In the genomic region with DNA sequence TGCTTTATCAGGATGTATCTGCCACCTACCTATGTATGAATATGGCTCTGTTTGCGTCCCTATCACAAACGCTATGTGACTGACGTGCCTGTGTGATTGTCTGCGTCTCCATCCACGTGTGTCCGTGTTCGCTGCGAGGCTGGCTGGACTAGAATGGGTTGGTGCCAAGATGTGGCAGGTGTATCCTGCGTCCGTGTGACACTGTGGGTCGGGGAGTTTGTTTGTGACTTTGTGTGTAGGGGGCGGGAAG, we compare ENCODE assay signal across 8 cellular contexts. TPM values are rescaled to one million over a fixed set of nuclear protein-coding genes. Genes with fewer than 3 reads are reported as not detected.
DNase-seq lines count a peak whose midpoint lies in the region; ATAC-seq, FAIRE-seq and TF ChIP-seq lines count a peak whose summit lies in the region.

No MANE protein-coding gene starts in this region.

- DNase-seq in RWPE2 (ENCODE audit: low spot score) (no peak), fibroblast of lung (ENCODE audit: low read depth in 2 of 2) (no peak), skeletal muscle cell (ENCODE audit: low read depth) (no peak), NCI-H1436 (lab: John Stamatoyannopoulos, UW) (no peak), D721Med (ENCODE audit: insufficient read length, low spot score) (no peak), cerebellum (ENCODE audit: low spot score) (no peak)

- H3K27me3 ChIP-seq in RWPE2 (ENCODE audit: insufficient read depth, poor library complexity, severe bottlenecking) (no peaks in the 10 kb centered on the region), fibroblast of lung (ENCODE audit: control insufficient read depth, insufficient read depth, low read length) (no peaks in the 10 kb centered on the region)

- no peaks in the 10 kb centered on the region for H4K20me1 ChIP-seq in fibroblast of lung (ENCODE audit: control insufficient read depth, extremely low read depth, insufficient read depth, low read length)

- H3K4me2 ChIP-seq in fibroblast of lung (ENCODE audit: extremely low read depth, insufficient read depth, low read length), result peak overlapping the region; percentile 94

- peak overlapping the region; percentile 75 for H2AFZ ChIP-seq in fibroblast of lung (ENCODE audit: low read length)

- no peaks in the 10 kb centered on the region for H3K79me2 ChIP-seq in fibroblast of lung (ENCODE audit: control insufficient read depth, insufficient read depth, low read length)

- H3K4me1 ChIP-seq in RWPE2 (ENCODE audit: insufficient read depth, poor library complexity, severe bottlenecking), result peaks cover 46% of the 10 kb centered on the region
- H3K4me1 ChIP-seq in fibroblast of lung (ENCODE audit: control insufficient read depth, extremely low read depth, insufficient read depth, low read length), result peaks cover 48% of the 10 kb centered on the region

- H3K4me3 ChIP-seq in RWPE2 (ENCODE audit: severe bottlenecking), result peak overlapping the region; percentile 30
- H3K4me3 ChIP-seq in fibroblast of lung (replicated peaks in 1 of 4; ENCODE audit: control extremely low read depth in 1 of 4, insufficient read depth in 1 of 4, low read depth in 3 of 4, low read length in 4 of 4), result peak overlapping the region; percentile 33 to 57 (median 46)
- H3K4me3 ChIP-seq in skeletal muscle cell (ENCODE audit: low read depth, low read length), result peak overlapping the region; percentile 41

- H3K9me3 ChIP-seq in RWPE2 (ENCODE audit: severe bottlenecking), result no peaks in the 10 kb centered on the region
- no peaks in the 10 kb centered on the region for H3K9me3 ChIP-seq in fibroblast of lung (ENCODE audit: control insufficient read depth, insufficient read depth, low read depth, low read length)

- TF ChIP-seq CTCF in RWPE2 (IDR thresholded peaks at IDR 0.05; ENCODE audit: poor library complexity, severe bottlenecking), result no peak
- TF ChIP-seq CTCF in fibroblast of lung (conservative IDR thresholded peaks at IDR 0.05 in 1 of 2, IDR thresholded peaks at IDR 0.05 in 1 of 2; ENCODE audit: low read depth in 1 of 2, low read length in 2 of 2), result no peak
- no peak for TF ChIP-seq CTCF in D721Med (IDR thresholded peaks at IDR 0.05; ENCODE audit: insufficient read depth, missing control alignments)

- no peaks in the 10 kb centered on the region for H3K36me3 ChIP-seq in RWPE2 (ENCODE audit: low read depth)
- H3K36me3 ChIP-seq in fibroblast of lung (ENCODE audit: control insufficient read depth, insufficient read depth, low read length), result no peaks in the 10 kb centered on the region

- peak; percentile 5 for ATAC-seq in GM21381 (IDR thresholded peaks at IDR 0.05; ENCODE audit: unreplicated experiment)
- no peak for ATAC-seq in RWPE2 (ENCODE audit: low read depth)
- ATAC-seq in GM18873 (IDR thresholded peaks at IDR 0.05; ENCODE audit: low FRiP score, unreplicated experiment), result no peak

- peak overlapping the region; percentile 99 for H3K27ac ChIP-seq in RWPE2 (ENCODE audit: poor library complexity, severe bottlenecking)
- peak overlapping the region; percentile 88 for H3K27ac ChIP-seq in fibroblast of lung (ENCODE audit: insufficient read depth, low read length)

- FAIRE-seq in D721Med (lab: Jason Lieb, UNC), result no peak

- H3K9ac ChIP-seq in fibroblast of lung (ENCODE audit: insufficient read depth, low read length), result peak overlapping the region; percentile 76

RNA-seq across cellular contexts. Expression of gene HOOK2, which starts 6.7 kb away (rescaled TPM):
- 16.4 and 26.6 TPM in 2 replicates for total RNA-seq in fibroblast of lung
- 6.6 TPM in 2 replicates for polyA plus RNA-seq in fibroblast of lung
- polyA plus RNA-seq in fibroblast of lung (2012), result 9.9 and 10.9 TPM in 2 replicates
- 4.9 and 6.9 TPM in 2 replicates for polyA minus RNA-seq in fibroblast of lung (ENCODE audit: low replicate concordance)
- 21.7 TPM for total RNA-seq in cerebellum

RNA-seq across cellular contexts. Expression of gene JUNB, which starts 9.2 kb away (rescaled TPM):
- total RNA-seq in fibroblast of lung, result 108 and 118 TPM in 2 replicates
- 20.2 and 93.3 TPM in 2 replicates for polyA plus RNA-seq in fibroblast of lung
- polyA plus RNA-seq in fibroblast of lung (2012), result 42.3 and 166 TPM in 2 replicates
- 11.2 and 12.8 TPM in 2 replicates for polyA minus RNA-seq in fibroblast of lung (ENCODE audit: low replicate concordance)
- total RNA-seq in cerebellum, result 9.0 TPM

RNA-seq across cellular contexts. Expression of gene PRDX2, which starts 19.5 kb away (rescaled TPM):
- 166 and 228 TPM in 2 replicates for total RNA-seq in fibroblast of lung
- polyA plus RNA-seq in fibroblast of lung, result 186 and 294 TPM in 2 replicates
- 216 and 316 TPM in 2 replicates for polyA plus RNA-seq in fibroblast of lung (2012)
- 512 and 667 TPM in 2 replicates for polyA minus RNA-seq in fibroblast of lung (ENCODE audit: low replicate concordance)
- 150 TPM for total RNA-seq in cerebellum

RNA-seq across cellular contexts. Expression of gene THSD8, which starts 19.8 kb away (rescaled TPM):
- total RNA-seq in fibroblast of lung, result 0.51 TPM in 1 of 2 replicates, not detected in the other
- polyA plus RNA-seq in fibroblast of lung, result 2.8 TPM in 1 of 2 replicates, not detected in the other
- polyA plus RNA-seq in fibroblast of lung (2012), result 6.9 and 25.0 TPM in 2 replicates
- 4.7 and 18.1 TPM in 2 replicates for polyA minus RNA-seq in fibroblast of lung (ENCODE audit: low replicate concordance)
- not detected for total RNA-seq in cerebellum

RNA-seq across cellular contexts. Expression of gene RNASEH2A, which starts 24.3 kb away (rescaled TPM):
- 3.1 and 8.9 TPM in 2 replicates for total RNA-seq in fibroblast of lung
- 14.3 and 51.3 TPM in 2 replicates for polyA plus RNA-seq in fibroblast of lung
- polyA plus RNA-seq in fibroblast of lung (2012), result 9.5 and 31.1 TPM in 2 replicates
- 3.1 and 26.3 TPM in 2 replicates for polyA minus RNA-seq in fibroblast of lung (ENCODE audit: low replicate concordance)
- 13.6 TPM for total RNA-seq in cerebellum

Comparison
In these comparisons a context has a peak if more than half of its experiments do, and no peak if none do; other contexts are left out.
1. RNA of gene JUNB, which starts 9.2 kb away (total RNA-seq): 108 to 118 TPM in fibroblast of lung; 9.0 TPM in cerebellum (single experiment); every median in the first group is over 10 times any median in the second.
2. Peak in every context shown above with its lines, with median percentiles within 50 percentile points of each other: H3K4me3 ChIP-seq.